37 cellular contexts compared by ENCODE assay signal in genomic region chr4:92362002-92362401, GRCh38. TPM values are rescaled to one million over a fixed set of nuclear protein-coding genes. Genes with fewer than 3 reads are reported as not detected.
"Had no signal": no experiment of that assay in that cellular context is flagged by ENCODE, and none has a peak within 500 bp of the region (broad histone marks: within the 10 kb centered on the region; RNA-seq: fewer than 3 reads in every experiment).

No MANE protein-coding gene starts in this region.

- H3K27ac ChIP-seq: Peyer's patch, SJSA1, VCaP had no signal

- H3K36me3 ChIP-seq: MG63, Peyer's patch, SJSA1 had no signal

- H3K27me3 ChIP-seq: MG63, Peyer's patch, SJSA1 had no signal

- H3K4me1 ChIP-seq: Peyer's patch, SJSA1 had no signal

- H3K9me3 ChIP-seq: MG63, Peyer's patch, SJSA1, SK-N-SH had no signal

- H3K4me3 ChIP-seq: MG63, Peyer's patch, SJSA1 had no signal

- H3K4me2 ChIP-seq: SK-N-SH had no signal

- DNase-seq: activated CD4-positive, alpha-beta T cell treated with anti-CD3 and anti-CD28 coated beads, Interleukin-2, amount 10 ng/mL, durations not matched to agents 24 days and 14 days; activated CD4-positive, alpha-beta T cell treated with anti-CD3 and anti-CD28 coated beads, Interleukin-2, amount 50 U/mL, for 4 hours; activated CD4-positive, CD25-positive, alpha-beta regulatory T cell; activated CD8-positive, alpha-beta T cell treated with anti-CD3 and anti-CD28 coated beads for 36 hours; activated effector memory CD4-positive, alpha-beta T cell treated with anti-CD3 and anti-CD28 coated beads, Interleukin-2, amount 50 U/mL, for 16 hours; activated naive CD4-positive, alpha-beta T cell; activated naive CD4-positive, alpha-beta T cell treated with anti-CD3 and anti-CD28 coated beads, Interleukin-2, amount 50 U/mL, for 16 hours; activated naive CD8-positive, alpha-beta T cell treated with anti-CD3 and anti-CD28 coated beads for 36 hours; activated T-cell treated with anti-CD3 and anti-CD28 coated beads, Interleukin-2, amount 50 U/mL, for 1 hour; activated T-cell treated with anti-CD3 and anti-CD28 coated beads, Interleukin-2, amount 50 U/mL, for 72 hours; amniotic stem cell; aorta; cerebellar nuclear complex; Kasumi-1; KG1; MG63; NCI-H1048; NCI-H1105 treated with DMSO at 0.1 percent for 48 hours; NCI-H1436; NCI-H1694; NCI-H1930; NCI-H2081 treated with DMSO at 0.1 percent for 48 hours; NCI-H226; NCI-H446 treated with DMSO at 0.1 percent for 48 hours; NCI-H524; PC-3; Peyer's patch; RPMI8226; SHP77 treated with DMSO at 0.1 percent for 48 hours; SK-N-SH; T-cell; T-helper 17 cell; T-helper 9 cell had no signal

- H3K9ac ChIP-seq: SK-N-SH had no signal

RNA-seq across cellular contexts. Expression of gene GRID2, which starts 58.2 kb away (rescaled TPM):
- total RNA-seq: activated CD4-positive, alpha-beta T cell treated with anti-CD3 and anti-CD28 coated beads, Interleukin-2, amount 10 ng/mL, durations not matched to agents 24 days and 14 days; activated CD8-positive, alpha-beta memory T cell treated with anti-CD3 and anti-CD28 coated beads for 36 hours; activated CD8-positive, alpha-beta T cell treated with anti-CD3 and anti-CD28 coated beads for 36 hours; activated naive CD8-positive, alpha-beta T cell treated with anti-CD3 and anti-CD28 coated beads for 36 hours; activated T-cell treated with anti-CD3 and anti-CD28 coated beads, Interleukin-2, amount 50 U/mL, for 72 hours; activated T-helper 17 cell treated with anti-CD3 and anti-CD28 coated beads, Interleukin-2, amount 50 U/mL, for 72 hours; SJSA1; T-helper 17 cell had no signal
- polyA plus RNA-seq: aorta, SK-N-SH had no signal
